In the genomic region with DNA sequence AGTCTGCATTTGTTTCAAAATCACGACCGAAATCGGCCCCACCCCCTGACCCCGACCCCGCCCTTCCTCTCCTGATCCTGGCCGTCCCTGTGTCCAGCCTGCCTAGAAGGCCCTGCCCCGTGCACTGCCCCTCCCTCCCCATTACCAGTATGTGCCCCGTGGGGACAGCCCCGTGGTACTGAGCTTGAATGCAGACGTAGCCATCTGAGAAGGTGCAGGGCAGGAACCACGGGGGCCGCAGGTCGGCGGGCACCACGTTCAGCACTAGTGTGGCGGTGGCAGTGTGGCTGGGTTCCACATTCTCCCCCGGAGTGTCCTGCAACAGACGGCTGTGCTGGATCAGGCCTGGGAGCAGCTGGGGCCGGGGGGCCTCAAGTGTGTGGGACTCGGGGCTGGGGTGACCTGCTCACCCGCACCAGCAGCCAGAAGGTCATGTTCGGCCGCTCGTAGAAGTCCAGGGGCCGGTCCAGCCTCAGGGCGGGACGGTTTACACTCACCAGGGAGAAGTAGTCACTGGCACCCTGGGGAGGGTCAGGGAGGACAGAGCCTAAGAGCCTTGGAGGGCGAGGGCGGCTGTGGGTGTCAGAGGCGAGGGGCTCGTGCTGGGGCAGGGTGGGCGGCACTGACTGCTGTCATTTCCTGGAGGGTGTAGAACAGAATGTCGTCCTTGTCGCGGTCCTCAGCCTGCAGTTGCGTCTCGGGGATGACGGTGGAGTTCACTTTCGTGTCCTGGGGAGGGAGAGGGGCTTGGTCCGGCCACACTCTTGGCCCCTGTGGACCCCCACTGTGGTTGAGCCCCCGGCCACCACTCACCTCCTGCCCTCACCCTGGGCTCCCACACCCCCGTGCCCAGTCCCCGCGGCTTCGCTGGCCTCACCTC, we compare ENCODE assay signal across 1 cellular context.
TF ChIP-seq lines count a peak whose summit lies in the region.

No MANE protein-coding gene starts in this region.

TF ChIP-seq in SK-N-SH, 30 proteins besides CTCF, POLR2A, EP300 and RAD21:
- TF ChIP-seq MEF2A (IDR thresholded peaks at IDR 0.05; ENCODE audit: borderline replicate concordance, low read depth), result no peak
- TF ChIP-seq FOXJ3 (CRISPR knock-in tag; IDR thresholded peaks at IDR 0.05), result no peak
- TF ChIP-seq, protein P1, sequence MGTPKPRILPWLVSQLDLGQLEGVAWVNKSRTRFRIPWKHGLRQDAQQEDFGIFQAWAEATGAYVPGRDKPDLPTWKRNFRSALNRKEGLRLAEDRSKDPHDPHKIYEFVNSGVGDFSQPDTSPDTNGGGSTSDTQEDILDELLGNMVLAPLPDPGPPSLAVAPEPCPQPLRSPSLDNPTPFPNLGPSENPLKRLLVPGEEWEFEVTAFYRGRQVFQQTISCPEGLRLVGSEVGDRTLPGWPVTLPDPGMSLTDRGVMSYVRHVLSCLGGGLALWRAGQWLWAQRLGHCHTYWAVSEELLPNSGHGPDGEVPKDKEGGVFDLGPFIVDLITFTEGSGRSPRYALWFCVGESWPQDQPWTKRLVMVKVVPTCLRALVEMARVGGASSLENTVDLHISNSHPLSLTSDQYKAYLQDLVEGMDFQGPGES (IDR thresholded peaks at IDR 0.05; ENCODE audit: low read depth, low read length), result no peak
- TF ChIP-seq, protein P2, sequence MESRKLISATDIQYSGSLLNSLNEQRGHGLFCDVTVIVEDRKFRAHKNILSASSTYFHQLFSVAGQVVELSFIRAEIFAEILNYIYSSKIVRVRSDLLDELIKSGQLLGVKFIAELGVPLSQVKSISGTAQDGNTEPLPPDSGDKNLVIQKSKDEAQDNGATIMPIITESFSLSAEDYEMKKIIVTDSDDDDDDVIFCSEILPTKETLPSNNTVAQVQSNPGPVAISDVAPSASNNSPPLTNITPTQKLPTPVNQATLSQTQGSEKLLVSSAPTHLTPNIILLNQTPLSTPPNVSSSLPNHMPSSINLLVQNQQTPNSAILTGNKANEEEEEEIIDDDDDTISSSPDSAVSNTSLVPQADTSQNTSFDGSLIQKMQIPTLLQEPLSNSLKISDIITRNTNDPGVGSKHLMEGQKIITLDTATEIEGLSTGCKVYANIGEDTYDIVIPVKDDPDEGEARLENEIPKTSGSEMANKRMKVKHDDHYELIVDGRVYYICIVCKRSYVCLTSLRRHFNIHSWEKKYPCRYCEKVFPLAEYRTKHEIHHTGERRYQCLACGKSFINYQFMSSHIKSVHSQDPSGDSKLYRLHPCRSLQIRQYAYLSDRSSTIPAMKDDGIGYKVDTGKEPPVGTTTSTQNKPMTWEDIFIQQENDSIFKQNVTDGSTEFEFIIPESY (IDR thresholded peaks at IDR 0.05; ENCODE audit: borderline replicate concordance, low read depth), result no peak
- TF ChIP-seq, protein P3, sequence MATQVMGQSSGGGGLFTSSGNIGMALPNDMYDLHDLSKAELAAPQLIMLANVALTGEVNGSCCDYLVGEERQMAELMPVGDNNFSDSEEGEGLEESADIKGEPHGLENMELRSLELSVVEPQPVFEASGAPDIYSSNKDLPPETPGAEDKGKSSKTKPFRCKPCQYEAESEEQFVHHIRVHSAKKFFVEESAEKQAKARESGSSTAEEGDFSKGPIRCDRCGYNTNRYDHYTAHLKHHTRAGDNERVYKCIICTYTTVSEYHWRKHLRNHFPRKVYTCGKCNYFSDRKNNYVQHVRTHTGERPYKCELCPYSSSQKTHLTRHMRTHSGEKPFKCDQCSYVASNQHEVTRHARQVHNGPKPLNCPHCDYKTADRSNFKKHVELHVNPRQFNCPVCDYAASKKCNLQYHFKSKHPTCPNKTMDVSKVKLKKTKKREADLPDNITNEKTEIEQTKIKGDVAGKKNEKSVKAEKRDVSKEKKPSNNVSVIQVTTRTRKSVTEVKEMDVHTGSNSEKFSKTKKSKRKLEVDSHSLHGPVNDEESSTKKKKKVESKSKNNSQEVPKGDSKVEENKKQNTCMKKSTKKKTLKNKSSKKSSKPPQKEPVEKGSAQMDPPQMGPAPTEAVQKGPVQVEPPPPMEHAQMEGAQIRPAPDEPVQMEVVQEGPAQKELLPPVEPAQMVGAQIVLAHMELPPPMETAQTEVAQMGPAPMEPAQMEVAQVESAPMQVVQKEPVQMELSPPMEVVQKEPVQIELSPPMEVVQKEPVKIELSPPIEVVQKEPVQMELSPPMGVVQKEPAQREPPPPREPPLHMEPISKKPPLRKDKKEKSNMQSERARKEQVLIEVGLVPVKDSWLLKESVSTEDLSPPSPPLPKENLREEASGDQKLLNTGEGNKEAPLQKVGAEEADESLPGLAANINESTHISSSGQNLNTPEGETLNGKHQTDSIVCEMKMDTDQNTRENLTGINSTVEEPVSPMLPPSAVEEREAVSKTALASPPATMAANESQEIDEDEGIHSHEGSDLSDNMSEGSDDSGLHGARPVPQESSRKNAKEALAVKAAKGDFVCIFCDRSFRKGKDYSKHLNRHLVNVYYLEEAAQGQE (IDR thresholded peaks at IDR 0.05; ENCODE audit: low read depth, low read length), result no peak
- TF ChIP-seq TEAD4 (IDR thresholded peaks at IDR 0.05; ENCODE audit: borderline replicate concordance, insufficient read depth), result no peak
- TF ChIP-seq, protein P4, sequence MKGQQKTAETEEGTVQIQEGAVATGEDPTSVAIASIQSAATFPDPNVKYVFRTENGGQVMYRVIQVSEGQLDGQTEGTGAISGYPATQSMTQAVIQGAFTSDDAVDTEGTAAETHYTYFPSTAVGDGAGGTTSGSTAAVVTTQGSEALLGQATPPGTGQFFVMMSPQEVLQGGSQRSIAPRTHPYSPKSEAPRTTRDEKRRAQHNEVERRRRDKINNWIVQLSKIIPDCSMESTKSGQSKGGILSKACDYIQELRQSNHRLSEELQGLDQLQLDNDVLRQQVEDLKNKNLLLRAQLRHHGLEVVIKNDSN (IDR thresholded peaks at IDR 0.05; ENCODE audit: borderline replicate concordance, low read depth), result no peak
- no peak for TF ChIP-seq ELF1 (IDR thresholded peaks at IDR 0.05)
- no peak for TF ChIP-seq EZH2phosphoT487 (IDR thresholded peaks at IDR 0.05; ENCODE audit: borderline replicate concordance, low read depth)
- no peak for TF ChIP-seq JUND (IDR thresholded peaks at IDR 0.05)
- no peak for TF ChIP-seq TCF12 (IDR thresholded peaks at IDR 0.05)
- no peak for TF ChIP-seq YY1 (IDR thresholded peaks at IDR 0.05; ENCODE audit: low read depth)
- TF ChIP-seq SIN3A (IDR thresholded peaks at IDR 0.05; ENCODE audit: borderline replicate concordance, low read depth, low read length), result no peak
- TF ChIP-seq, protein P5, sequence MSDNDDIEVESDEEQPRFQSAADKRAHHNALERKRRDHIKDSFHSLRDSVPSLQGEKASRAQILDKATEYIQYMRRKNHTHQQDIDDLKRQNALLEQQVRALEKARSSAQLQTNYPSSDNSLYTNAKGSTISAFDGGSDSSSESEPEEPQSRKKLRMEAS (IDR thresholded peaks at IDR 0.05; ENCODE audit: low read depth), result no peak
- TF ChIP-seq TAF1 (IDR thresholded peaks at IDR 0.05; ENCODE audit: borderline replicate concordance, low read depth, low read length), result no peak
TF ChIP-seq in SK-N-SH: peak in this region for 0.
